In genomic region chr9:132487351-132487791, GRCh38 we compare ENCODE assay signal across 13 cellular contexts.
DNase-seq lines count a peak whose midpoint lies in the region; ATAC-seq and TF ChIP-seq lines count a peak whose summit lies in the region.
"Had no signal": no experiment of that assay in that cellular context is flagged by ENCODE, and none has a peak within 500 bp of the region (broad histone marks: within the 10 kb centered on the region; RNA-seq: fewer than 3 reads in every experiment).

No MANE protein-coding gene starts in this region.

- ATAC-seq in effector memory CD8-positive, alpha-beta T cell (replicated peaks): peak; percentile 79
- peak; percentile 80 for ATAC-seq in stimulated activated naive CD8-positive, alpha-beta T cell treated with anti-CD3 and anti-CD28 coated beads, Interleukin-15, amount 100 ng/mL, for 72 hours
- ATAC-seq: HepG2, left ventricle myocardium superior, sciatic nerve had no signal

- DNase-seq in stimulated activated CD4-positive, alpha-beta T cell treated with anti-CD3 and anti-CD28 coated beads, Interleukin-15, amount 100 ng/mL, for 24 hours: peak; percentile 9
- DNase-seq in stimulated activated CD4-positive, alpha-beta T cell treated with anti-CD3 and anti-CD28 coated beads, Interleukin-2, amount 100 ng/mL, for 24 hours: no peak
- peak; percentile 30 for DNase-seq in T-helper 22 cell (ENCODE audit: low read depth)
- DNase-seq in effector memory CD8-positive, alpha-beta T cell: peak in 2 of 3 experiments; percentile 28 to 32
- peak; percentile 28 to 55 for DNase-seq in stimulated activated naive CD8-positive, alpha-beta T cell treated with anti-CD3 and anti-CD28 coated beads, Interleukin-15, amount 100 ng/mL, for 72 hours
- DNase-seq in glutamatergic neuron: no peak
- no peak for DNase-seq in uterus
- DNase-seq in glomerular visceral epithelial cell (ENCODE audit: extremely low spot score): no peak
- DNase-seq: amniotic stem cell, MM.1S had no signal

- no peaks in the 10 kb centered on the region for H3K4me1 ChIP-seq in uterus

- TF ChIP-seq CTCF in glutamatergic neuron (IDR thresholded peaks at IDR 0.05; ENCODE audit: partially characterized antibody, unreplicated experiment) (no peak), uterus (IDR thresholded peaks at IDR 0.05) (no peak)

- peak overlapping the region; percentile 59 to 67 for H3K4me3 Mint-ChIP-seq in effector memory CD8-positive, alpha-beta T cell
- H3K4me3 Mint-ChIP-seq in stimulated activated naive CD8-positive, alpha-beta T cell treated with anti-CD3 and anti-CD28 coated beads, Interleukin-15, amount 100 ng/mL, for 72 hours: peak overlapping the region; percentile 51 to 69
- H3K4me3 Mint-ChIP-seq in glutamatergic neuron (ENCODE audit: unreplicated experiment): no peak overlapping the region

- no peak overlapping the region for H3K4me3 ChIP-seq in uterus

- no peaks in the 10 kb centered on the region for H3K9me3 ChIP-seq in uterus

- no peaks in the 10 kb centered on the region for H3K36me3 ChIP-seq in uterus

- H3K4me1 Mint-ChIP-seq in effector memory CD8-positive, alpha-beta T cell (ENCODE audit: low read depth in 2 of 2): peaks cover 24 to 26% of the 10 kb centered on the region in 2 donors
- peaks cover 35% of the 10 kb centered on the region for H3K4me1 Mint-ChIP-seq in stimulated activated naive CD8-positive, alpha-beta T cell treated with anti-CD3 and anti-CD28 coated beads, Interleukin-15, amount 100 ng/mL, for 72 hours
- H3K4me1 Mint-ChIP-seq in glutamatergic neuron (ENCODE audit: low read depth, unreplicated experiment): peaks cover 23% of the 10 kb centered on the region

- peaks cover 0 to 15% of the 10 kb centered on the region in 2 donors for H3K27me3 ChIP-seq in uterus

- intact Hi-C loops in uterus (cut with DNase I; ENCODE audit: low total_unique reads): no loop called here

- H3K27me3 Mint-ChIP-seq in effector memory CD8-positive, alpha-beta T cell: peaks cover 26 to 55% of the 10 kb centered on the region in 2 donors
- peaks cover 88% of the 10 kb centered on the region for H3K27me3 Mint-ChIP-seq in stimulated activated naive CD8-positive, alpha-beta T cell treated with anti-CD3 and anti-CD28 coated beads, Interleukin-15, amount 100 ng/mL, for 72 hours
- peaks cover 6% of the 10 kb centered on the region for H3K27me3 Mint-ChIP-seq in glutamatergic neuron (ENCODE audit: unreplicated experiment)

- H3K36me3 Mint-ChIP-seq in effector memory CD8-positive, alpha-beta T cell (ENCODE audit: insufficient read depth): peaks cover 18% of the 10 kb centered on the region
- peaks cover 8% of the 10 kb centered on the region for H3K36me3 Mint-ChIP-seq in glutamatergic neuron (ENCODE audit: unreplicated experiment)

- no peak for TF ChIP-seq POLR2A in uterus (IDR thresholded peaks at IDR 0.05)

- H3K27ac Mint-ChIP-seq in effector memory CD8-positive, alpha-beta T cell: peak overlapping the region; percentile 86 to 92
- peak overlapping the region; percentile 69 to 75 for H3K27ac Mint-ChIP-seq in stimulated activated naive CD8-positive, alpha-beta T cell treated with anti-CD3 and anti-CD28 coated beads, Interleukin-15, amount 100 ng/mL, for 72 hours
- H3K27ac Mint-ChIP-seq in glutamatergic neuron (ENCODE audit: unreplicated experiment): no peak overlapping the region

- H3K27ac ChIP-seq in uterus: no peak overlapping the region

- H3K9me3 Mint-ChIP-seq in effector memory CD8-positive, alpha-beta T cell: no peaks in the 10 kb centered on the region
- H3K9me3 Mint-ChIP-seq in stimulated activated naive CD8-positive, alpha-beta T cell treated with anti-CD3 and anti-CD28 coated beads, Interleukin-15, amount 100 ng/mL, for 72 hours: no peaks in the 10 kb centered on the region
- peaks cover 7% of the 10 kb centered on the region for H3K9me3 Mint-ChIP-seq in glutamatergic neuron (ENCODE audit: unreplicated experiment)

Comparison
In these comparisons a context has a peak if more than half of its experiments do, and no peak if none do; other contexts are left out.
1. DNase-seq: peak in stimulated activated CD4-positive, alpha-beta T cell treated with anti-CD3 and anti-CD28 coated beads, Interleukin-15, amount 100 ng/mL, for 24 hours (single experiment), T-helper 22 cell (single experiment), effector memory CD8-positive, alpha-beta T cell (2 of 3) and stimulated activated naive CD8-positive, alpha-beta T cell treated with anti-CD3 and anti-CD28 coated beads, Interleukin-15, amount 100 ng/mL, for 72 hours (2 of 2); none in stimulated activated CD4-positive, alpha-beta T cell treated with anti-CD3 and anti-CD28 coated beads, Interleukin-2, amount 100 ng/mL, for 24 hours (0 of 2), glutamatergic neuron (single experiment), uterus (0 of 2) and glomerular visceral epithelial cell (single experiment).